Comparison of ENCODE assay signal across 8 cellular contexts in the genomic region with DNA sequence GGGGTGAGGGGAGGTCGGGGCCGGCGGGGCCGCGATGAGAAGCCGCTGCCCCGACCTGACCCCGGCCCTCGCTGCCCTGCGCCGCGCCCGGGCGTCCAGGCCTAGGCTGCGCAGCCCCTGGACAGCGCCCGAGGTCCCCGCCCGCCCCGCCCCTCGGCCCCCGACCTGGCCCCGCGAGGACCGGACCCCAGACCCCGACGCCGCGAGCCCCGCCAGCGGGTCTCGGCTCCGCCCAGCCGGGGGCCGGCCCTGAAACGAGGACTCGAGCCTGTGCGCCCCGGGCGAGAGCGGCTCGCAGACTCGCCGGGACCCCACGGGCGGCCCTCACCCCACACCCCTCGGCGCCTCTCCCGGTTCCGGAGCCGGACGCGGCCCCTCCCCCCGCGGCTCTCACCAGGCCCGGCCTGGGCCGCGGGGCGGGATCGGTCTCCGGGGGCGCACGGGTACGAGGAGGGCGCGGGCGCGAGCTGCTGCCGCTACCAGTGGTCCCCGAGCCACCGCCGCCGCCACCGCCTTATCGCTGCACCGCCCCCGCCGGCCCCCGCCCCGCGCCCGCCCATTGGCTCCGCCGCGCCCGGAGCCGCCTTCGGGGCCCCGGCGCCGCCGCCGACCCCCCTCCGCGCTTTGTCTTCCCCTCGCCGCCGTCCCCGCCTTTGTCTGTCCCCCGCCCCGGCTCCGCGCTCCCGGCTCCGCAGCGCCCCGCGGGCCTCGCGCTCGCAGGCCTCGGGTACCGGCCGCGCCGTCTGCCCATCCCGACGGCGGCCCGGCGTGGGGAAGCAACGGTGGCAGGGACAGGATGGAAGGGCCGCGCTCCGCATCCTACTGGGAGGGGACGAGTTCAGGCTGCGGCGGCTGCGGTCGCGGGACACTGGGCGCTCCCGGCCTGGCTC. TPM values are rescaled to one million over a fixed set of nuclear protein-coding genes. Genes with fewer than 3 reads are reported as not detected.
A peak's percentile ranks its signal among the peaks of the same experiment; 100 is the strongest.
DNase-seq lines count a peak whose midpoint lies in the region; ATAC-seq, FAIRE-seq and TF ChIP-seq lines count a peak whose summit lies in the region.

TSS of gene LIMD2 (minus strand) at position 488 of the 890 bp plus-strand sequence. CDS start 827 bp downstream, outside the sequence.

- peak; percentile 19 for DNase-seq in DMS79 treated with DMSO at 0.1 percent for 48 hours (lab: John Stamatoyannopoulos, UW)
- DNase-seq in DMS79 (lab: John Stamatoyannopoulos, UW): no peak
- DNase-seq in RKO (ENCODE audit: low spot score): peak; percentile 26
- peak; percentile 77 for DNase-seq in activated T-helper 9 cell treated with anti-CD3 and anti-CD28 coated beads, Interleukin-2, amount 50 U/mL, for 16 hours (ENCODE audit: low read depth)
- no peak for DNase-seq in glomerular endothelial cell (ENCODE audit: extremely low read depth, low read depth, low spot score)
- peak in 5 of 6 donors; percentile 39 to 81 (median 63) for DNase-seq in pancreas
- no peak for DNase-seq in type B pancreatic cell (ENCODE audit: extremely low spot score, unreplicated experiment)

- no peaks in the 10 kb centered on the region for H3K9me3 Mint-ChIP-seq in type B pancreatic cell

- H3K9me3 ChIP-seq in pancreas: no peaks in the 10 kb centered on the region

- 0 to 1% methylated on average over 57 to 133 of the region's 133 CpGs for WGBS in pancreas, 2 donors

- H3K4me3 Mint-ChIP-seq in type B pancreatic cell: peak within 1 kb of the TSS; percentile 77

- ATAC-seq in HG03442 (IDR thresholded peaks at IDR 0.05; ENCODE audit: unreplicated experiment): peak; percentile 12
- ATAC-seq in pancreas: peak; percentile 1 to 35 (median 22)

- intact Hi-C loops in pancreas (cut with DNase I): loop anchor here in 1 of 3 donors (10.0 kb wide), 1 partner anchor 265 kb away; no protein-coding TSS in a partner anchor

- no peaks in the 10 kb centered on the region for H3K27me3 ChIP-seq in pancreas

- TF ChIP-seq CTCF in pancreas (IDR thresholded peaks at IDR 0.05): no peak
- no peak for TF ChIP-seq CTCF in type B pancreatic cell (conservative IDR thresholded peaks at IDR 0.05)

- peak within 1 kb of the TSS in 3 of 4 donors; percentile 16 to 67 (median 55) for H3K27ac ChIP-seq in pancreas

- H3K27me3 Mint-ChIP-seq in type B pancreatic cell: no peaks in the 10 kb centered on the region

- no peak within 1 kb of the TSS for H3K27ac Mint-ChIP-seq in type B pancreatic cell

- no peaks in the 10 kb centered on the region for H3K4me1 ChIP-seq in pancreas

- H3K36me3 ChIP-seq in pancreas: no peaks in the 10 kb centered on the region

- H3K4me1 Mint-ChIP-seq in type B pancreatic cell (ENCODE audit: unreplicated experiment): peaks cover 17% of the 10 kb centered on the region

- H3K36me3 Mint-ChIP-seq in type B pancreatic cell: peaks cover 10% of the 10 kb centered on the region

- no peak for FAIRE-seq in pancreas (lab: Jason Lieb, UNC)

- H3K4me3 ChIP-seq in pancreas: peak within 1 kb of the TSS; percentile 14 to 62 (median 46)

RNA-seq across cellular contexts. Expression of gene LIMD2, which starts in this region (rescaled TPM):
- 73.9 and 93.6 TPM in 2 replicates for total RNA-seq in glomerular endothelial cell
- total RNA-seq in pancreas: 10 to 100 TPM in 1 of 6 donors, 1 to 10 TPM in 5; 1.4 to 15.9 (median 4.7) TPM
- 10 to 100 TPM; 10.9 to 16.6 TPM for polyA plus RNA-seq in pancreas
- 16.1 and 65.1 TPM in 2 replicates for total RNA-seq in type B pancreatic cell (ENCODE audit: low replicate concordance)

Comparison
In these comparisons a context has a peak if more than half of its experiments do, and no peak if none do; other contexts are left out.
1. DNase-seq: peak in DMS79 treated with DMSO at 0.1 percent for 48 hours (single experiment), RKO (single experiment), activated T-helper 9 cell treated with anti-CD3 and anti-CD28 coated beads, Interleukin-2, amount 50 U/mL, for 16 hours (single experiment) and pancreas (5 of 6); none in DMS79 (single experiment), glomerular endothelial cell (single experiment) and type B pancreatic cell (single experiment).